ENCODE assay signal across 1 cellular context in the genomic region with DNA sequence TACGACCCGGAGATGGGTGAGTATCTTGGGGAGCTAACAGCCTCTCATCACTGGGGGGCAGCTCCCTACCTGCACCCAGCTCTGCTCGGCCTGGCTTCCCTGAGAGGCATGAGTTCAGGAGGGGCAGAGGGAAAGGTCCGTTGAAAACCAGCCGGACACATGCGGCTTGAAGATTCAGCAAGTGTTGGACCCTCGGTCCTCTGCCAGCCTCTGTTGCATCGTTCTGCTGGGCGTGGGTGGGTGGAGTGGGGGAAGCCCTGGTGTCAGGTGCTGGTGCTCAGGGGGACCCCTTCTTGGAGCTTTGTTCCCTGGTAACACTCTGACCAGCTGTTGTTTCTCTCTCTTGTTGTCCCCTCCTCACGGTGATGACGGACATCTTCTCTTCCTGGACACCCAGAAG.
TF ChIP-seq lines count a peak whose summit lies in the region.

No MANE protein-coding gene starts in this region.

TF ChIP-seq in GM23338, 12 proteins besides CTCF, POLR2A, EP300 and RAD21 (continued from another document):
- TF ChIP-seq, protein P1, sequence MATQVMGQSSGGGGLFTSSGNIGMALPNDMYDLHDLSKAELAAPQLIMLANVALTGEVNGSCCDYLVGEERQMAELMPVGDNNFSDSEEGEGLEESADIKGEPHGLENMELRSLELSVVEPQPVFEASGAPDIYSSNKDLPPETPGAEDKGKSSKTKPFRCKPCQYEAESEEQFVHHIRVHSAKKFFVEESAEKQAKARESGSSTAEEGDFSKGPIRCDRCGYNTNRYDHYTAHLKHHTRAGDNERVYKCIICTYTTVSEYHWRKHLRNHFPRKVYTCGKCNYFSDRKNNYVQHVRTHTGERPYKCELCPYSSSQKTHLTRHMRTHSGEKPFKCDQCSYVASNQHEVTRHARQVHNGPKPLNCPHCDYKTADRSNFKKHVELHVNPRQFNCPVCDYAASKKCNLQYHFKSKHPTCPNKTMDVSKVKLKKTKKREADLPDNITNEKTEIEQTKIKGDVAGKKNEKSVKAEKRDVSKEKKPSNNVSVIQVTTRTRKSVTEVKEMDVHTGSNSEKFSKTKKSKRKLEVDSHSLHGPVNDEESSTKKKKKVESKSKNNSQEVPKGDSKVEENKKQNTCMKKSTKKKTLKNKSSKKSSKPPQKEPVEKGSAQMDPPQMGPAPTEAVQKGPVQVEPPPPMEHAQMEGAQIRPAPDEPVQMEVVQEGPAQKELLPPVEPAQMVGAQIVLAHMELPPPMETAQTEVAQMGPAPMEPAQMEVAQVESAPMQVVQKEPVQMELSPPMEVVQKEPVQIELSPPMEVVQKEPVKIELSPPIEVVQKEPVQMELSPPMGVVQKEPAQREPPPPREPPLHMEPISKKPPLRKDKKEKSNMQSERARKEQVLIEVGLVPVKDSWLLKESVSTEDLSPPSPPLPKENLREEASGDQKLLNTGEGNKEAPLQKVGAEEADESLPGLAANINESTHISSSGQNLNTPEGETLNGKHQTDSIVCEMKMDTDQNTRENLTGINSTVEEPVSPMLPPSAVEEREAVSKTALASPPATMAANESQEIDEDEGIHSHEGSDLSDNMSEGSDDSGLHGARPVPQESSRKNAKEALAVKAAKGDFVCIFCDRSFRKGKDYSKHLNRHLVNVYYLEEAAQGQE (IDR thresholded peaks at IDR 0.05; ENCODE audit: unreplicated experiment), result no peak
- no peak for TF ChIP-seq STAT1 (IDR thresholded peaks at IDR 0.05; ENCODE audit: unreplicated experiment)
- TF ChIP-seq, protein P2, sequence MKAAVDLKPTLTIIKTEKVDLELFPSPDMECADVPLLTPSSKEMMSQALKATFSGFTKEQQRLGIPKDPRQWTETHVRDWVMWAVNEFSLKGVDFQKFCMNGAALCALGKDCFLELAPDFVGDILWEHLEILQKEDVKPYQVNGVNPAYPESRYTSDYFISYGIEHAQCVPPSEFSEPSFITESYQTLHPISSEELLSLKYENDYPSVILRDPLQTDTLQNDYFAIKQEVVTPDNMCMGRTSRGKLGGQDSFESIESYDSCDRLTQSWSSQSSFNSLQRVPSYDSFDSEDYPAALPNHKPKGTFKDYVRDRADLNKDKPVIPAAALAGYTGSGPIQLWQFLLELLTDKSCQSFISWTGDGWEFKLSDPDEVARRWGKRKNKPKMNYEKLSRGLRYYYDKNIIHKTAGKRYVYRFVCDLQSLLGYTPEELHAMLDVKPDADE (IDR thresholded peaks at IDR 0.05), result no peak
- TF ChIP-seq CREB1 (CRISPR knock-in tag; IDR thresholded peaks at IDR 0.05; ENCODE audit: low read depth), result no peak
- TF ChIP-seq POLR2AphosphoS5 (IDR thresholded peaks at IDR 0.05; ENCODE audit: low read depth), result no peak
- TF ChIP-seq, protein P3, sequence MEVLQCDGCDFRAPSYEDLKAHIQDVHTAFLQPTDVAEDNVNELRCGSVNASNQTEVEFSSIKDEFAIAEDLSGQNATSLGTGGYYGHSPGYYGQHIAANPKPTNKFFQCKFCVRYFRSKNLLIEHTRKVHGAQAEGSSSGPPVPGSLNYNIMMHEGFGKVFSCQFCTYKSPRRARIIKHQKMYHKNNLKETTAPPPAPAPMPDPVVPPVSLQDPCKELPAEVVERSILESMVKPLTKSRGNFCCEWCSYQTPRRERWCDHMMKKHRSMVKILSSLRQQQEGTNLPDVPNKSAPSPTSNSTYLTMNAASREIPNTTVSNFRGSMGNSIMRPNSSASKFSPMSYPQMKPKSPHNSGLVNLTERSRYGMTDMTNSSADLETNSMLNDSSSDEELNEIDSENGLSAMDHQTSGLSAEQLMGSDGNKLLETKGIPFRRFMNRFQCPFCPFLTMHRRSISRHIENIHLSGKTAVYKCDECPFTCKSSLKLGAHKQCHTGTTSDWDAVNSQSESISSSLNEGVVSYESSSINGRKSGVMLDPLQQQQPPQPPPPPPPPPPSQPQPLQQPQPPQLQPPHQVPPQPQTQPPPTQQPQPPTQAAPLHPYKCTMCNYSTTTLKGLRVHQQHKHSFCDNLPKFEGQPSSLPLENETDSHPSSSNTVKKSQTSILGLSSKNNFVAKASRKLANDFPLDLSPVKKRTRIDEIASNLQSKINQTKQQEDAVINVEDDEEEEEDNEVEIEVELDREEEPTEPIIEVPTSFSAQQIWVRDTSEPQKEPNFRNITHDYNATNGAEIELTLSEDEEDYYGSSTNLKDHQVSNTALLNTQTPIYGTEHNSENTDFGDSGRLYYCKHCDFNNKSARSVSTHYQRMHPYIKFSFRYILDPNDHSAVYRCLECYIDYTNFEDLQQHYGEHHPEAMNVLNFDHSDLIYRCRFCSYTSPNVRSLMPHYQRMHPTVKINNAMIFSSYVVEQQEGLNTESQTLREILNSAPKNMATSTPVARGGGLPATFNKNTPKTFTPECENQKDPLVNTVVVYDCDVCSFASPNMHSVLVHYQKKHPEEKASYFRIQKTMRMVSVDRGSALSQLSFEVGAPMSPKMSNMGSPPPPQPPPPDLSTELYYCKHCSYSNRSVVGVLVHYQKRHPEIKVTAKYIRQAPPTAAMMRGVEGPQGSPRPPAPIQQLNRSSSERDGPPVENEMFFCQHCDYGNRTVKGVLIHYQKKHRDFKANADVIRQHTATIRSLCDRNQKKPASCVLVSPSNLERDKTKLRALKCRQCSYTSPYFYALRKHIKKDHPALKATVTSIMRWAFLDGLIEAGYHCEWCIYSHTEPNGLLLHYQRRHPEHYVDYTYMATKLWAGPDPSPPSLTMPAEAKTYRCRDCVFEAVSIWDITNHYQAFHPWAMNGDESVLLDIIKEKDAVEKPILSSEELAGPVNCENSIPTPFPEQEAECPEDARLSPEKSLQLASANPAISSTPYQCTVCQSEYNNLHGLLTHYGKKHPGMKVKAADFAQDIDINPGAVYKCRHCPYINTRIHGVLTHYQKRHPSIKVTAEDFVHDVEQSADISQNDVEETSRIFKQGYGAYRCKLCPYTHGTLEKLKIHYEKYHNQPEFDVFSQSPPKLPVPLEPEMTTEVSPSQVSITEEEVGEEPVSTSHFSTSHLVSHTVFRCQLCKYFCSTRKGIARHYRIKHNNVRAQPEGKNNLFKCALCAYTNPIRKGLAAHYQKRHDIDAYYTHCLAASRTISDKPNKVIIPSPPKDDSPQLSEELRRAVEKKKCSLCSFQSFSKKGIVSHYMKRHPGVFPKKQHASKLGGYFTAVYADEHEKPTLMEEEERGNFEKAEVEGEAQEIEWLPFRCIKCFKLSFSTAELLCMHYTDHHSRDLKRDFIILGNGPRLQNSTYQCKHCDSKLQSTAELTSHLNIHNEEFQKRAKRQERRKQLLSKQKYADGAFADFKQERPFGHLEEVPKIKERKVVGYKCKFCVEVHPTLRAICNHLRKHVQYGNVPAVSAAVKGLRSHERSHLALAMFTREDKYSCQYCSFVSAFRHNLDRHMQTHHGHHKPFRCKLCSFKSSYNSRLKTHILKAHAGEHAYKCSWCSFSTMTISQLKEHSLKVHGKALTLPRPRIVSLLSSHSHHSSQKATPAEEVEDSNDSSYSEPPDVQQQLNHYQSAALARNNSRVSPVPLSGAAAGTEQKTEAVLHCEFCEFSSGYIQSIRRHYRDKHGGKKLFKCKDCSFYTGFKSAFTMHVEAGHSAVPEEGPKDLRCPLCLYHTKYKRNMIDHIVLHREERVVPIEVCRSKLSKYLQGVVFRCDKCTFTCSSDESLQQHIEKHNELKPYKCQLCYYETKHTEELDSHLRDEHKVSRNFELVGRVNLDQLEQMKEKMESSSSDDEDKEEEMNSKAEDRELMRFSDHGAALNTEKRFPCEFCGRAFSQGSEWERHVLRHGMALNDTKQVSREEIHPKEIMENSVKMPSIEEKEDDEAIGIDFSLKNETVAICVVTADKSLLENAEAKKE (CRISPR knock-in tag; IDR thresholded peaks at IDR 0.05), result no peak
- TF ChIP-seq EZH2phosphoT487 (IDR thresholded peaks at IDR 0.05; ENCODE audit: unreplicated experiment), result no peak
- TF ChIP-seq ZNF331 (CRISPR knock-in tag; IDR thresholded peaks at IDR 0.05; ENCODE audit: low read depth), result no peak
- no peak for TF ChIP-seq JUNB (IDR thresholded peaks at IDR 0.05; ENCODE audit: unreplicated experiment)
